Comparison of ENCODE assay signal across 8 cellular contexts in the genomic region with DNA sequence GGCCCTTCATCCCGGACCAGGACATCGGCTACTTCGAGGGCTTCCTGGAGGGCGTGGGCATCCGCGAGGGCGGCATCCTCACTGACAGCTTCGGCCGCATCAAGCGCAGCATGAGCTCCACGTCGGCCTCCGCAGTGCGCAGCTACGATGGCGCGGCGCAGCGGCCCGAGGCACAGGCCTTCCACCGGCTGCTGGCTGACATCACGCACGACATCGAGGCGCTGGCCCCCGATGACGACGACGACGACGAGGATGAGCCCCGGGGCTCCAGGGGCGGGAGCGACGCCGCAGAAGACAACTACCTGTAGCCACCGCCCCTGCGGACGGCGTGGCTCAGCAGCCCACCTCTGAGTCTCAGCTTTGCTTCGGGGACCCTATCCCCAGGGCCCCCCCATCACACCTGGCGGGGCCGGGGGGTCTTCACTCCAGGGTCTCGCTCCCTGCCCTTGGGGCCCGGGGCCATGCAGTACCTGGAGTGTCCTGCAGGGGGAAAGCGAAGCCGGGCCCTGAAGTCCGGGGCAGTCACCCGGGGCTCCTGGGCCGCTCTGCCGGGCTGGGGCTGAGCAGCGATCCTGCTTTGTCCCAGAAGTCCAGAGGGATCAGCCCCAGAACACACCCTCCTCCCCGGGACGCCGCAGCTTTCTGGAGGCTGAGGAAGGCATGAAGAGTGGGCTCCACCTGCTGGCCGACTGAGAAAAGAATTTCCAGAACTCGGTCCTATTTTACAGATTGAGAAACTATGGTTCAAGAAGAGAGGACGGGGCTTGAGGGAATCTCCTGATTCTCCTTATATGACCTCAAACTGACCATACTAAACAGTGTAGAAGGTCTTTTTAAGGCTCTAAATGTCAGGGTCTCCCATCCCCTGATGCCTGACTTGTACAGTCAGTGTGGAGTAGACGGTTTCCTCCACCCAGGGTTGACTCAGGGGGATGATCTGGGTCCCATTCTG. TPM values are rescaled to one million over a fixed set of nuclear protein-coding genes. Genes with fewer than 3 reads are reported as not detected.
DNase-seq lines count a peak whose midpoint lies in the region; ATAC-seq and TF ChIP-seq lines count a peak whose summit lies in the region.

No MANE protein-coding gene starts in this region.

- H3K9me3 Mint-ChIP-seq in CD4-positive, CD25-positive, alpha-beta regulatory T cell: peaks cover 0 to 2% (median 0%) of the 10 kb centered on the region in 7 donors

- H3K4me1 Mint-ChIP-seq in CD4-positive, CD25-positive, alpha-beta regulatory T cell: peaks cover 0 to 2% (median 0%) of the 10 kb centered on the region in 4 donors

- no peak overlapping the region for H3K27ac ChIP-seq in CD4-positive, CD25-positive, alpha-beta regulatory T cell (ENCODE audit: insufficient read depth, low read length, poor library complexity, severe bottlenecking)
- H3K27ac ChIP-seq in lung (ENCODE audit: low read depth in 1 of 2, low read length in 1 of 2): no peak overlapping the region

- 30 to 32% methylated on average over 59 of the region's 59 CpGs for WGBS in lung, 2 donors

- H3K27me3 Mint-ChIP-seq in CD4-positive, CD25-positive, alpha-beta regulatory T cell: peaks cover 24% of the 10 kb centered on the region

- H3K4me3 ChIP-seq in CD4-positive, CD25-positive, alpha-beta regulatory T cell (ENCODE audit: low read depth, low read length): no peak overlapping the region
- H3K4me3 ChIP-seq in lung: no peak overlapping the region

- H3K36me3 Mint-ChIP-seq in CD4-positive, CD25-positive, alpha-beta regulatory T cell: no peaks in the 10 kb centered on the region

- peak overlapping the region in 2 of 4 donors; percentile 52 to 55 for H3K4me3 Mint-ChIP-seq in CD4-positive, CD25-positive, alpha-beta regulatory T cell

- DNase-seq in CD4-positive, CD25-positive, alpha-beta regulatory T cell: peak; percentile 34 to 57 (median 52)
- DNase-seq in HS-27A (ENCODE audit: low read depth) (peak; percentile 71), NCI-H82 treated with DMSO at 0.1 percent for 48 hours (lab: John Stamatoyannopoulos, UW; ENCODE audit: unreplicated experiment) (peak; percentile 64), lung (ENCODE audit: low spot score) (peak; percentile 79)
- peak; percentile 63 to 65 for DNase-seq in activated CD4-positive, alpha-beta T cell treated with anti-CD3 and anti-CD28 coated beads, Interleukin-2, amount 50 U/mL, for 48 hours
- DNase-seq in effector CD8-positive, alpha-beta T cell (lab: John Stamatoyannopoulos, UW): peak; percentile 39
- DNase-seq in stimulated activated CD4-positive, alpha-beta T cell treated with anti-CD3 and anti-CD28 coated beads, TNF-alpha, amount 100 ng/mL, for 48 hours (ENCODE audit: low read depth in 3 of 3): peak; percentile 10 to 55 (median 23)

- H3K4me1 ChIP-seq in CD4-positive, CD25-positive, alpha-beta regulatory T cell (ENCODE audit: control insufficient read depth, insufficient read depth, low read length, poor library complexity, severe bottlenecking): no peaks in the 10 kb centered on the region
- H3K4me1 ChIP-seq in lung (ENCODE audit: control insufficient read depth in 2 of 2, insufficient read depth in 2 of 2, low read length in 2 of 2): peaks cover 0 to 5% of the 10 kb centered on the region in 2 donors

- H3K27me3 ChIP-seq in CD4-positive, CD25-positive, alpha-beta regulatory T cell (ENCODE audit: control insufficient read depth, insufficient read depth, low read length): peaks cover 18% of the 10 kb centered on the region
- H3K27me3 ChIP-seq in lung (ENCODE audit: control insufficient read depth, insufficient read depth): no peaks in the 10 kb centered on the region

- no peaks in the 10 kb centered on the region for H3K9me3 ChIP-seq in CD4-positive, CD25-positive, alpha-beta regulatory T cell (ENCODE audit: control insufficient read depth in 2 of 2, low read length in 2 of 2)
- H3K9me3 ChIP-seq in lung (ENCODE audit: control insufficient read depth in 2 of 2, insufficient read depth in 1 of 2, low read length in 1 of 2): no peaks in the 10 kb centered on the region

- no peak overlapping the region for H3K27ac Mint-ChIP-seq in CD4-positive, CD25-positive, alpha-beta regulatory T cell

- peak; percentile 30 to 44 for ATAC-seq in CD4-positive, CD25-positive, alpha-beta regulatory T cell (ENCODE audit: low read depth in 2 of 2)
- ATAC-seq in lung (ENCODE audit: insufficient read depth, low FRiP score): peak; percentile 69
- ATAC-seq in GM21367 (IDR thresholded peaks at IDR 0.05; ENCODE audit: unreplicated experiment): no peak

- peak; percentile 35 for TF ChIP-seq CTCF in lung (IDR thresholded peaks at IDR 0.05; ENCODE audit: control extremely low read depth, extremely low read depth)

- no peaks in the 10 kb centered on the region for H3K36me3 ChIP-seq in CD4-positive, CD25-positive, alpha-beta regulatory T cell (ENCODE audit: control insufficient read depth, insufficient read depth, low read length)
- no peaks in the 10 kb centered on the region for H3K36me3 ChIP-seq in lung (ENCODE audit: control insufficient read depth in 2 of 2, insufficient read depth in 2 of 2, low read length in 2 of 2)

RNA-seq across cellular contexts. Expression of gene HCK, which starts 20.8 kb away (rescaled TPM):
- total RNA-seq in CD4-positive, CD25-positive, alpha-beta regulatory T cell: not detected
- polyA plus RNA-seq in CD4-positive, CD25-positive, alpha-beta regulatory T cell: under 1 TPM in 3 of 4 donors, not detected in 1; 0.23 to 0.87 (median 0.25) TPM
- total RNA-seq in lung: 10 to 100 TPM; 28.1 to 94.3 TPM
- polyA plus RNA-seq in lung: 100 to 1,000 TPM in 1 of 2 donors, 10 to 100 TPM in 1; 18.5 to 304 TPM

RNA-seq across cellular contexts. Expression of gene CCM2L, which starts 21.0 kb away (rescaled TPM):
- total RNA-seq in CD4-positive, CD25-positive, alpha-beta regulatory T cell: not detected
- not detected for polyA plus RNA-seq in CD4-positive, CD25-positive, alpha-beta regulatory T cell
- total RNA-seq in lung: 10 to 100 TPM; 12.5 to 12.8 TPM
- polyA plus RNA-seq in lung: 10 to 100 TPM in 1 of 2 donors, 1 to 10 TPM in 1; 6.6 to 10.8 TPM

Comparison
In these comparisons a context has a peak if more than half of its experiments do, and no peak if none do; other contexts are left out.
1. DNase-seq: peak in every context shown above with its lines; median percentile 79 in lung; 71 in HS-27A; 64 in NCI-H82 treated with DMSO at 0.1 percent for 48 hours; 64 in activated CD4-positive, alpha-beta T cell treated with anti-CD3 and anti-CD28 coated beads, Interleukin-2, amount 50 U/mL, for 48 hours; 52 in CD4-positive, CD25-positive, alpha-beta regulatory T cell; 39 in effector CD8-positive, alpha-beta T cell; 23 in stimulated activated CD4-positive, alpha-beta T cell treated with anti-CD3 and anti-CD28 coated beads, TNF-alpha, amount 100 ng/mL, for 48 hours.
2. RNA of gene HCK, which starts 20.8 kb away (total RNA-seq): 28.1 to 94.3 TPM in lung; not detected in CD4-positive, CD25-positive, alpha-beta regulatory T cell (single experiment); every median in the first group is over 10 times any median in the second.
3. RNA of gene CCM2L, which starts 21.0 kb away (total RNA-seq): 12.5 to 12.8 TPM in lung; not detected in CD4-positive, CD25-positive, alpha-beta regulatory T cell (single experiment); every median in the first group is over 10 times any median in the second.